ENCODE assay signal across 13 cellular contexts in the genomic region with DNA sequence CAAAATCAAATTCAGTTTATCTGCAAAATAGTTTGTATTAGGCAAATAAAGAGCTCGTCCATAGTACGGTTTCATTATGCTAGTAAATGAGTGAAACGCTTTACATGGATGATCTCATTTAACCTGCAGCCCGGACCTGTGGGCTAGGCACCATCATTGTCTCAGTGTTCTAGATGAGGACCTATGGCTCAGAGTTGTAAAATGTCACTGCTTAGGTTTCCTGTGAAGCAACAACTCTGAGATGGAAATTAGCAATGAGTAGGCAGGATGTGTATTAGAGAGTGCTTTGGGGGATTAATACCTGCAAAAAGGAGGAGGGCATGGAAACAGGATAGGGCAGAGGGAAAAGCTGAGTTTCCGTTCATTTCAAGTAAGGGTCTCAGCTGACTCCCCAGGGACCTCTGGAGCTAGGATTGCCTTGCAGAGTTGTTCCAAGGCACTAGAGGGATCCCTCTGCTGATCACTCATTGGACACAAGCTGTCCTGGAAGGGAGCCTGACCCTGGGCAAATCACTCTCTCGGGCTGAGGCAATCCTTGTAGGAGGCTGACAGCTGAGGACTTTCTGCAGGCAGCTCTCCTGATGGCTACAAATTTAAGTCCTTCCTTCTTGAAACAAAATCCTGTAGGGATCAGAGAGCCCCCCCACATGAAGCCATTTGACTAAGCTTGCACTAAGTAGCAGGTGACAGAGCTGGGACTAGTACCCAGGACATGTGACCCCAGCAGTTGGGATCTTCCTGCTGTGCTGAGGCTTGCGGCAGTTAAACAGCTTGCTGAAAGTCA. TPM values are rescaled to one million over a fixed set of nuclear protein-coding genes. Genes with fewer than 3 reads are reported as not detected.
DNase-seq lines count a peak whose midpoint lies in the region; TF ChIP-seq lines count a peak whose summit lies in the region.
"Had no signal": no experiment of that assay in that cellular context is flagged by ENCODE, and none has a peak within 500 bp of the region (broad histone marks: within the 10 kb centered on the region; RNA-seq: fewer than 3 reads in every experiment).

No MANE protein-coding gene starts in this region.

- H3K4me1 ChIP-seq in breast epithelium, result no peaks in the 10 kb centered on the region
- H3K4me1 ChIP-seq: foreskin keratinocyte, parathyroid adenoma had no signal

- H3K9me3 ChIP-seq in breast epithelium, result no peaks in the 10 kb centered on the region

- intact Hi-C loops in MCF 10A (cut with micrococcal nuclease) (no loop called here), breast epithelium (cut with DNase I; ENCODE audit: low total_unique reads) (no loop called here)

- no peak for TF ChIP-seq CTCF in MCF 10A (IDR thresholded peaks at IDR 0.05; ENCODE audit: unreplicated experiment)
- no peak for TF ChIP-seq CTCF in breast epithelium (IDR thresholded peaks at IDR 0.05)
- TF ChIP-seq CTCF in VCaP (conservative IDR thresholded peaks at IDR 0.05), result 0 out of 2 replicates have a peak, but pooled peaks have one; percentile 7

- H3K4me1 Mint-ChIP-seq in MCF 10A (ENCODE audit: insufficient read depth, unreplicated experiment), result peaks cover 9% of the 10 kb centered on the region

- H3K36me3 ChIP-seq in breast epithelium, result no peaks in the 10 kb centered on the region

- no peaks in the 10 kb centered on the region for H3K9me3 Mint-ChIP-seq in MCF 10A (ENCODE audit: unreplicated experiment)

- BruUV-seq in MCF 10A (replicated peaks; lab: Mats Ljungman, UMichigan), result no TSS peak

- no peak overlapping the region for H3K27ac Mint-ChIP-seq in MCF 10A (ENCODE audit: low read depth, unreplicated experiment)

- peak; percentile 43 for DNase-seq in MCF 10A (ENCODE audit: unreplicated experiment)
- DNase-seq in breast epithelium (ENCODE audit: low spot score in 2 of 2), result no peak
- DNase-seq in hepatic stellate cell (ENCODE audit: low spot score), result peak; percentile 29
- peak; percentile 22 for DNase-seq in skeletal muscle cell (ENCODE audit: low read depth)
- no peak for DNase-seq in GF-D8 (lab: John Stamatoyannopoulos, UW)
- no peak for DNase-seq in activated CD4-positive, alpha-beta T cell treated with anti-CD3 and anti-CD28 coated beads for 48 hours
- DNase-seq in erythroblast (lab: John Stamatoyannopoulos, UW), result no peak
- DNase-seq: activated T-cell treated with anti-CD3 and anti-CD28 coated beads, Interleukin-2, amount 50 U/mL, for 1 hour; NCI-H2029 had no signal

- H3K4me3 Mint-ChIP-seq in MCF 10A (ENCODE audit: unreplicated experiment), result no peak overlapping the region

- H3K36me3 Mint-ChIP-seq in MCF 10A (ENCODE audit: insufficient read depth, unreplicated experiment), result no peaks in the 10 kb centered on the region

- no peak for TF ChIP-seq POLR2A in breast epithelium (IDR thresholded peaks at IDR 0.05)
- no peak for TF ChIP-seq POLR2A in erythroblast (IDR thresholded peaks at IDR 0.05; ENCODE audit: low read length)

- no peak overlapping the region for H3K4me3 ChIP-seq in breast epithelium
- no peak overlapping the region for H3K4me3 ChIP-seq in skeletal muscle cell (ENCODE audit: low read depth, low read length)

- POLR2A ChIA-PET in MCF 10A (lab: Yijun Ruan, JAX), result no interaction called here

- CTCF ChIA-PET in MCF 10A (lab: Yijun Ruan, JAX), result interaction anchor here (0.5 to 0.7 kb wide), 2 partner anchors 85 to 543 kb away, joined by 3 read pairs; a partner anchor contains a TSS

- no peaks in the 10 kb centered on the region for H3K27me3 Mint-ChIP-seq in MCF 10A (ENCODE audit: insufficient read depth, unreplicated experiment)

- H3K27me3 ChIP-seq in breast epithelium, result no peaks in the 10 kb centered on the region

- H3K27ac ChIP-seq in breast epithelium (no peak overlapping the region), VCaP (no peak overlapping the region)
- H3K27ac ChIP-seq: foreskin keratinocyte, parathyroid adenoma had no signal

RNA-seq across cellular contexts. Expression of a gene that starts 58.8 kb away (rescaled TPM):
- 0.96 and 1.2 TPM in 2 replicates for total RNA-seq in MCF 10A (2022)
- total RNA-seq in breast epithelium, result 1 to 10 TPM in 2 of 3 donors, under 1 TPM in 1; 0.98 to 3.5 (median 1.5) TPM
- total RNA-seq: foreskin keratinocyte, liver had no signal

Comparison
In these comparisons a context has a peak if more than half of its experiments do, and no peak if none do; other contexts are left out.
1. DNase-seq: peak in MCF 10A (single experiment), hepatic stellate cell (single experiment) and skeletal muscle cell (single experiment); none in breast epithelium (0 of 2), GF-D8 (single experiment), activated CD4-positive, alpha-beta T cell treated with anti-CD3 and anti-CD28 coated beads for 48 hours (single experiment) and erythroblast (0 of 2).